Comparison of ENCODE assay signal across 25 cellular contexts in the genomic region with DNA sequence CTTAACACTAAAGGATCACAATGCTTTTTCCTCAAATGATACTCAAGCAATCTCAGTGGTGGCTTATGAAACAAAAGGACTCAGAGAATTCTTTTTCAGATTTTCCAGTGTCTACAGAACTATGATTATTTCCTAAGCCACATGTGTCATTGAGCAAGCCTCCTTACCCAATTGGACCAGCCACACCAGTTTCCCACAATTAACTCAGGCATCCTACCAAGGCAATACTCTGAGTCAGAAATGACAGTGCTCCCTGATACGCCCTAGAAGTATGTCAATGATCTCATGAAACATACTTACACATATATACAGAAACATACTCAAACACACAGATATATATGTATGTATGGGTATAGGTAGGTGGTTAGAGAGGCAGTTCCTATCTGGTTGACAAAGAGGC. TPM values are rescaled to one million over a fixed set of nuclear protein-coding genes. Genes with fewer than 3 reads are reported as not detected.
DNase-seq lines count a peak whose midpoint lies in the region; ATAC-seq, FAIRE-seq and TF ChIP-seq lines count a peak whose summit lies in the region.
"Had no signal": no experiment of that assay in that cellular context is flagged by ENCODE, and none has a peak within 500 bp of the region (broad histone marks: within the 10 kb centered on the region; RNA-seq: fewer than 3 reads in every experiment).

No MANE protein-coding gene starts in this region.

- H3K36me3 ChIP-seq in bronchial epithelial cell (ENCODE audit: control insufficient read depth, insufficient read depth, low read length): no peaks in the 10 kb centered on the region
- H3K36me3 ChIP-seq: adrenal gland, colonic mucosa, neutrophil had no signal

- intact Hi-C loops in right cardiac atrium (cut with DNase I): no loop called here

- no peak overlapping the region for H3K27ac ChIP-seq in right cardiac atrium (ENCODE audit: low read length)
- H3K27ac ChIP-seq: adrenal gland, colonic mucosa, neutrophil had no signal

- peak; percentile 75 for FAIRE-seq in bronchial epithelial cell (lab: Jason Lieb, UNC)
- FAIRE-seq: endothelial cell of umbilical vein, G401.6, GM12892 had no signal

- H3K27me3 ChIP-seq in bronchial epithelial cell (ENCODE audit: control insufficient read depth, insufficient read depth, low read length) (no peaks in the 10 kb centered on the region), right cardiac atrium (ENCODE audit: control insufficient read depth, insufficient read depth) (no peaks in the 10 kb centered on the region)
- H3K27me3 ChIP-seq: adrenal gland had no signal

- H3K4me1 ChIP-seq in right cardiac atrium (ENCODE audit: control insufficient read depth, insufficient read depth, low read length): no peaks in the 10 kb centered on the region
- H3K4me1 ChIP-seq: colonic mucosa had no signal

- WGBS in right cardiac atrium: 93% methylated on average over 1 of the region's 1 CpG

- no peaks in the 10 kb centered on the region for H3K9me3 ChIP-seq in right cardiac atrium (ENCODE audit: control insufficient read depth, low read length)
- H3K9me3 ChIP-seq: adrenal gland, colonic mucosa, mucosa of descending colon, neutrophil had no signal

- ATAC-seq in right cardiac atrium: no peak
- ATAC-seq: activated CD8-positive, alpha-beta T cell treated with anti-CD3 and anti-CD28 coated beads, Interleukin-2, amount 10 ng/mL, durations not matched to agents 7 days and 5 days; left colon; mucosa of descending colon; WTC11 had no signal

- no peak for TF ChIP-seq CTCF in bronchial epithelial cell (IDR thresholded peaks at IDR 0.05; ENCODE audit: insufficient read depth, low read length, severe bottlenecking)

- DNase-seq in AG20443 (ENCODE audit: low spot score) (peak; percentile 39), M059J (ENCODE audit: low read depth) (peak; percentile 11), bronchial epithelial cell (ENCODE audit: low read depth) (peak; percentile 95), glomerular visceral epithelial cell (ENCODE audit: extremely low spot score) (peak; percentile 59), NCI-H69 (lab: John Stamatoyannopoulos, UW) (no peak), right cardiac atrium (no peak)
- DNase-seq in activated T-cell treated with anti-CD3 and anti-CD28 coated beads, Interleukin-2, amount 50 U/mL, for 1 hour: no peak
- DNase-seq in NK-92 treated with Interleukin-12 subunit alpha and Interleukin-12 subunit beta, amount 100 ng/mL, for 24 hours (lab: John Stamatoyannopoulos, UW): no peak
- DNase-seq: activated CD8-positive, alpha-beta T cell treated with anti-CD3 and anti-CD28 coated beads, Interleukin-2, amount 10 ng/mL, durations not matched to agents 7 days and 5 days; adrenal gland; colonic mucosa; COR-L47; H7; hypothalamus; left colon; mucosa of descending colon; NCI-H1092 treated with DMSO at 0.1 percent for 48 hours; NCI-H774; stimulated activated CD4-positive, alpha-beta T cell treated with anti-CD3 and anti-CD28 coated beads, Interleukin-2, amount 100 ng/mL, for 24 hours had no signal

- H3K4me3 ChIP-seq in bronchial epithelial cell (ENCODE audit: low read depth, low read length) (no peak overlapping the region), right cardiac atrium (ENCODE audit: low read length) (no peak overlapping the region)
- H3K4me3 ChIP-seq: adrenal gland, colonic mucosa, mucosa of descending colon had no signal

RNA-seq across cellular contexts. Expression of a gene that starts 4.8 kb away (rescaled TPM):
- 0.12 and 0.44 TPM in 2 replicates for total RNA-seq in M059J (2014; rRNA removed; shearing (Covaris generic))
- total RNA-seq in bronchial epithelial cell: 0.13 and 0.79 TPM in 2 replicates
- total RNA-seq in right cardiac atrium: 1 to 10 TPM; 1.2 to 2.4 (median 2.2) TPM
- polyA plus RNA-seq in right cardiac atrium: 0.70 TPM
- total RNA-seq: activated CD8-positive, alpha-beta T cell treated with anti-CD3 and anti-CD28 coated beads, Interleukin-2, amount 10 ng/mL, durations not matched to agents 7 days and 5 days; T-helper 1 cell treated with Interleukin-12 subunit alpha and Interleukin-12 subunit beta and Interleukin-4 antibody, amounts not matched to agents 30 ng/mL and 1 ng/mL, for 36 hours had no signal

Comparison
In these comparisons a context has a peak if more than half of its experiments do, and no peak if none do; other contexts are left out.
1. DNase-seq: peak in AG20443 (single experiment), M059J (single experiment), bronchial epithelial cell (single experiment) and glomerular visceral epithelial cell (single experiment); none in activated T-cell treated with anti-CD3 and anti-CD28 coated beads, Interleukin-2, amount 50 U/mL, for 1 hour (single experiment), NK-92 treated with Interleukin-12 subunit alpha and Interleukin-12 subunit beta, amount 100 ng/mL, for 24 hours (single experiment), NCI-H69 (single experiment) and right cardiac atrium (0 of 3).